23 cellular contexts compared by ENCODE assay signal in genomic region chr4:180156684-180157083, GRCh38.
DNase-seq lines count a peak whose midpoint lies in the region; ATAC-seq and TF ChIP-seq lines count a peak whose summit lies in the region.
"Had no signal": no experiment of that assay in that cellular context is flagged by ENCODE, and none has a peak within 500 bp of the region (broad histone marks: within the 10 kb centered on the region; RNA-seq: fewer than 3 reads in every experiment).

No MANE protein-coding gene starts in this region.

- no peaks in the 10 kb centered on the region for H3F3A ChIP-seq in OCI-LY1 (ENCODE audit: insufficient read depth, low read length)

- peak overlapping the region; percentile 21; the same call in 1 of the 2 replicates for H3K4me2 ChIP-seq in OCI-LY1 (ENCODE audit: low read length)
- H3K4me2 ChIP-seq: GM23338 had no signal

- TF ChIP-seq CTCF in OCI-LY1 (IDR thresholded peaks at IDR 0.05; ENCODE audit: low read length) (no peak), transverse colon (IDR thresholded peaks at IDR 0.05) (no peak)

- H3K79me2 ChIP-seq in OCI-LY1 (ENCODE audit: insufficient read depth, low read length) = no peaks in the 10 kb centered on the region

- WGBS in transverse colon (ENCODE audit: low coverage in 1 of 2), 2 donors = 73 to 100% methylated on average over 1 of the region's 1 CpG

- no peak overlapping the region for H3K4me3 ChIP-seq in OCI-LY1 (ENCODE audit: low read depth, low read length, poor library complexity, severe bottlenecking)
- no peak overlapping the region for H3K4me3 ChIP-seq in transverse colon
- H3K4me3 ChIP-seq: cardiac muscle cell, GM23338, pancreas, sigmoid colon had no signal

- H2AFZ ChIP-seq in OCI-LY1 (ENCODE audit: low read length) = no peak overlapping the region
- H2AFZ ChIP-seq: GM23338 had no signal

- intact Hi-C loops in posterior cingulate gyrus (cut with DNase I) (no loop called here), transverse colon (cut with DNase I; ENCODE audit: low total_unique reads) (no loop called here)

- ATAC-seq in GM18502 (IDR thresholded peaks at IDR 0.05; ENCODE audit: poor library complexity, unreplicated experiment) (peak; percentile 74), GM21825 (IDR thresholded peaks at IDR 0.05; ENCODE audit: unreplicated experiment) (peak; percentile 50), HG03159 (IDR thresholded peaks at IDR 0.05; ENCODE audit: unreplicated experiment) (peak; percentile 54), GM19467 (IDR thresholded peaks at IDR 0.05; ENCODE audit: unreplicated experiment) (no peak), GM21528 (IDR thresholded peaks at IDR 0.05; ENCODE audit: low FRiP score, unreplicated experiment) (no peak)
- ATAC-seq: GM23338; natural killer cell treated with Interleukin-12 subunit alpha and Interleukin-12 subunit beta and Interleukin-15 and Interleukin-18, amount 100 ng/mL, for 72 hours; pancreas; stimulated activated effector memory CD8-positive, alpha-beta T cell treated with anti-CD3 and anti-CD28 coated beads, Interleukin-12 subunit alpha, Interleukin-12 subunit beta, amount 100 ng/mL, for 72 hours had no signal

- H3K4me1 ChIP-seq in OCI-LY1 (ENCODE audit: insufficient read depth, low read length, severe bottlenecking) (peaks cover 50% of the 10 kb centered on the region), transverse colon (no peaks in the 10 kb centered on the region)
- H3K4me1 ChIP-seq: pancreas, sigmoid colon had no signal

- H4K20me1 ChIP-seq in OCI-LY1 (ENCODE audit: insufficient read depth, low read length) = no peaks in the 10 kb centered on the region

- no peaks in the 10 kb centered on the region for H3K36me3 ChIP-seq in OCI-LY1 (ENCODE audit: insufficient read depth, low read length)
- no peaks in the 10 kb centered on the region for H3K36me3 ChIP-seq in transverse colon
- H3K36me3 ChIP-seq: cardiac muscle cell, pancreas, sigmoid colon had no signal

- no peaks in the 10 kb centered on the region for H3K9me2 ChIP-seq in OCI-LY1 (ENCODE audit: low read depth, low read length)

- no peak for DNase-seq in posterior cingulate gyrus
- no peak for DNase-seq in transverse colon
- DNase-seq: activated CD4-positive, alpha-beta T cell treated with anti-CD3 and anti-CD28 coated beads, Interleukin-2, amount 50 U/mL, for 1 hour; amniotic stem cell; CD4-positive, alpha-beta memory T cell; DMS79 treated with DMSO at 0.1 percent for 48 hours; effector CD4-positive, alpha-beta T cell; NCI-H1436; NCI-H524; pancreas; Right ventricle myocardium superior; sigmoid colon; T-helper 1 cell had no signal

- H3K27me3 ChIP-seq in OCI-LY1 (ENCODE audit: insufficient read depth, low read length) (no peaks in the 10 kb centered on the region), transverse colon (no peaks in the 10 kb centered on the region)
- H3K27me3 ChIP-seq: cardiac muscle cell, pancreas, sigmoid colon had no signal

- H3K27ac ChIP-seq in OCI-LY1 (ENCODE audit: low read depth, low read length, poor library complexity, severe bottlenecking) = peak overlapping the region; percentile 66
- H3K27ac ChIP-seq in transverse colon = no peak overlapping the region
- H3K27ac ChIP-seq: cardiac muscle cell, pancreas, sigmoid colon had no signal

- no peak for TF ChIP-seq POLR2A in transverse colon (IDR thresholded peaks at IDR 0.05)

- H3K9ac ChIP-seq in OCI-LY1 (ENCODE audit: low read length) = no peak overlapping the region

- in situ Hi-C loops in transverse colon (cut with MboI; ENCODE audit: low pct_ligation_motif_present in 1 of 4, low pct_unique_long_range_greater_than_20kb in 1 of 4, low sequenced_read_pairs in 3 of 4) = no loop called here

- H3K9me3 ChIP-seq in OCI-LY1 (ENCODE audit: low read length) (no peaks in the 10 kb centered on the region), transverse colon (no peaks in the 10 kb centered on the region)
- H3K9me3 ChIP-seq: pancreas, sigmoid colon had no signal

- TF ChIP-seq EP300 in transverse colon (IDR thresholded peaks at IDR 0.05; ENCODE audit: low read depth) = no peak

Comparison
In these comparisons a context has a peak if more than half of its experiments do, and no peak if none do; other contexts are left out.
1. ATAC-seq: peak in GM18502 (single experiment), GM21825 (single experiment) and HG03159 (single experiment); none in GM19467 (single experiment) and GM21528 (single experiment).